ENCODE assay signal across 8 cellular contexts in the genomic region with DNA sequence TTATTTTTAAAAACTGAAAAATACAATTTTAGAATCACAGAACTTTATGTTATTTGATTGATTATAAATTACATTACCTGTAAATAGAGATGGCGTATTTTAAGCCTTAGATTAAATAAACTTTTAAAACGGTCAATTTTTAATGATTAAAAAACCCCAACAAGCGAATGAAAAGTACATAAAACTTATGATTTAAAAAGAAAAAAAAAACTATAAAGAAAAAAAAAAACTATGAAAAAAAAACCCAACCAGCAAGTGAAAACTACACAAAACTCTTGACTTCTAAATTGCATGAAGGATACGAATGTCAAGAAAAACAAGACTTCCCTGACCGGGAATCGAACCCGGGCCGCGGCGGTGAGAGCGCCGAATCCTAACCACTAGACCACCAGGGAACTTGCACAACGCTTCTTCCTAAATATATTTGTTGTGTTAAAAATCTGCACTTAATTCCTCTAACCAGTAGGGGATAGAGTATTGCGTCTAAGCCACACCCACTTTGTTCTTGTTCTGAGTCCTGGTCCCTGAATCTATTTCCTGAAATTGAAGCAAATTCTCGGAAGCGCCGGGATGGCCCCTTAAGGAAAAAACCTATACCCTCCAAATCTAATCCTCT. TPM values are rescaled to one million over a fixed set of nuclear protein-coding genes. Genes with fewer than 3 reads are reported as not detected.
A peak's percentile ranks its signal among the peaks of the same experiment; 100 is the strongest.
DNase-seq lines count a peak whose midpoint lies in the region; ATAC-seq and TF ChIP-seq lines count a peak whose summit lies in the region.

No MANE protein-coding gene starts in this region.

- peak overlapping the region; percentile 73 for H3K4me3 ChIP-seq in AG04449 (ENCODE audit: low read depth, low read length)

- H3K27me3 Mint-ChIP-seq in activated B cell treated with CpG ODN at 0.5 μM for 24 hours = no peaks in the 10 kb centered on the region

- H3K4me1 Mint-ChIP-seq in activated B cell treated with CpG ODN at 0.5 μM for 24 hours = peaks cover 4% of the 10 kb centered on the region

- CTCF ChIA-PET in AG04449 (lab: Yijun Ruan, JAX) (interaction anchor here (1.5 to 3.5 kb wide), 7 partner anchors 11 to 611 kb away, joined by 3 to 46 read pairs (median 25); a partner anchor contains a TSS), activated B cell treated with CpG ODN at 0.5 μM for 24 hours (lab: Charles Lee) (interaction anchor here (0.7 to 2.5 kb wide), 9 partner anchors 11 to 206 kb away, joined by 3 to 54 read pairs (median 6); a partner anchor contains a TSS)

- DNase-seq in AG04449 (ENCODE audit: low read depth, low spot score) (no peak), NCI-H2196 treated with DMSO at 0.1 percent for 48 hours (lab: John Stamatoyannopoulos, UW; ENCODE audit: unreplicated experiment) (peak; percentile 87), activated B cell treated with CpG ODN at 0.5 μM for 24 hours (peak; percentile 77), cerebellar cortex (ENCODE audit: low spot score) (peak; percentile 97), islet precursor cell (peak; percentile 90)
- DNase-seq in stimulated activated CD4-positive, alpha-beta T cell treated with anti-CD3 and anti-CD28 coated beads, Interleukin-12 subunit alpha, Interleukin-12 subunit beta, amount 100 ng/mL, for 24 hours (ENCODE audit: low read depth in 2 of 2) = peak; percentile 77 to 89

- TF ChIP-seq CTCF in AG04449 (IDR thresholded peaks at IDR 0.05; ENCODE audit: insufficient read depth, low read length, missing control alignments) = no peak
- no peak for TF ChIP-seq CTCF in activated B cell treated with CpG ODN at 0.5 μM for 24 hours (IDR thresholded peaks at IDR 0.05)

- no peak overlapping the region for H3K27ac Mint-ChIP-seq in activated B cell treated with CpG ODN at 0.5 μM for 24 hours

- H3K36me3 Mint-ChIP-seq in activated B cell treated with CpG ODN at 0.5 μM for 24 hours (ENCODE audit: low read depth) = no peaks in the 10 kb centered on the region

- ATAC-seq in GM18870 (IDR thresholded peaks at IDR 0.05; ENCODE audit: unreplicated experiment) = peak; percentile 86
- ATAC-seq in HG03139 (IDR thresholded peaks at IDR 0.05; ENCODE audit: unreplicated experiment) = peak; percentile 77
- ATAC-seq in activated B cell treated with CpG ODN at 0.5 μM for 24 hours (ENCODE audit: low read depth) = peak; percentile 79

- intact Hi-C loops in activated B cell treated with CpG ODN at 0.5 μM for 24 hours (cut with micrococcal nuclease) = loop anchor here (1.0 to 5.0 kb wide), 7 partner anchors 27 to 1562 kb away; a partner anchor contains a TSS

- H3K9me3 Mint-ChIP-seq in activated B cell treated with CpG ODN at 0.5 μM for 24 hours = no peaks in the 10 kb centered on the region

- no peak overlapping the region for H3K4me3 Mint-ChIP-seq in activated B cell treated with CpG ODN at 0.5 μM for 24 hours

- POLR2A ChIA-PET in AG04449 (lab: Yijun Ruan, JAX) (interaction anchor here (1.5 to 2.9 kb wide), 3 partner anchors 10 to 478 kb away, joined by 3 to 39 read pairs (median 12); a partner anchor contains a TSS), activated B cell treated with CpG ODN at 0.5 μM for 24 hours (lab: Charles Lee) (interaction anchor here (1.4 to 4.8 kb wide), 8 partner anchors 11 to 478 kb away, joined by 5 to 145 read pairs (median 12); a partner anchor contains a TSS)

RNA-seq across cellular contexts. Expression of a gene that starts 10.7 kb away (rescaled TPM):
- total RNA-seq in activated B cell treated with CpG ODN at 0.5 μM for 24 hours = 29.2 and 33.4 TPM in 2 replicates

RNA-seq across cellular contexts. Expression of a gene that starts 30.6 kb away (rescaled TPM):
- not detected in 2 replicates for total RNA-seq in activated B cell treated with CpG ODN at 0.5 μM for 24 hours
